In genomic region chr15:68332266-68332665, GRCh38 we compare ENCODE assay signal across 1 cellular context.
TF ChIP-seq lines count a peak whose summit lies in the region.

No MANE protein-coding gene starts in this region.

TF ChIP-seq in H1, 55 proteins besides CTCF, POLR2A, EP300 and RAD21 (continued from another document):
- TF ChIP-seq CHD7 (IDR thresholded peaks at IDR 0.05; ENCODE audit: insufficient replicate concordance, low read length): no peak
- TF ChIP-seq TEAD4 (IDR thresholded peaks at IDR 0.05; ENCODE audit: low read depth, low read length): no peak
- TF ChIP-seq KDM1A (IDR thresholded peaks at IDR 0.05; ENCODE audit: borderline replicate concordance, low read length): no peak
- no peak for TF ChIP-seq MAX (IDR thresholded peaks at IDR 0.05)
- TF ChIP-seq SP1 (IDR thresholded peaks at IDR 0.05; ENCODE audit: low read depth, low read length): no peak
- TF ChIP-seq MAFK (IDR thresholded peaks at IDR 0.05; ENCODE audit: low read depth, low read length): no peak
- TF ChIP-seq POU5F1 (IDR thresholded peaks at IDR 0.05; ENCODE audit: low read depth, low read length): no peak
